12 cellular contexts compared by ENCODE assay signal in the genomic region with DNA sequence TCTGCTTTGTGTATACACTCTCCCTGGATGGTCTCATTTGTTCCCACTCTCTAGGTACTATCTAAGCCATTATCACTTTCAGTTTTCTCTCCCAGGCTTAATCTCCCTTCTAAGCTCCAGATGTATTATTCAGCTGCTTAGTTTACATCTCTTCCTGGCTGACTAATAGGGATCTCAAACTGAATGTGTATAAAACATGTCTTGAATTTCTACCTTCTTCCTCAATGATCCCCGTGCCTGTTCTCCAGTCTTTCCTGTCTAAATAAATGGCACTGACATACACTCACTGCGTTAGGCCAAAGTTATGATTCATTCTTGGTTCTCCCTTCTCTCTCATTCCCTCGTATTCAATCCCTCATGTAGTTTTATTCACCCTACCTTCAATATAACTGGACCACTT.
"Had no signal": no experiment of that assay in that cellular context is flagged by ENCODE, and none has a peak within 500 bp of the region (broad histone marks: within the 10 kb centered on the region; RNA-seq: fewer than 3 reads in every experiment).

No MANE protein-coding gene starts in this region.

- DNase-seq: activated CD4-positive, alpha-beta T cell treated with anti-CD3 and anti-CD28 coated beads, Interleukin-2, amount 50 U/mL, for 1 hour; activated naive CD4-positive, alpha-beta T cell; anterior cingulate cortex; hippocampal formation; left ventricle myocardium superior; naive thymus-derived CD8-positive, alpha-beta T cell; stimulated activated CD4-positive, alpha-beta T cell treated with anti-CD3 and anti-CD28 coated beads, Interleukin-2, amount 100 ng/mL, for 48 hours had no signal

- H3K36me3 ChIP-seq: neutrophil had no signal

- H3K4me1 Mint-ChIP-seq: memory B cell; stimulated activated memory B cell treated with anti-CD40 and anti-IgM and Interleukin-4, amounts not matched to agents 10 μg/mL and 1 μg/mL and 100 μg/mL, for 72 hours had no signal

- H3K9me3 Mint-ChIP-seq: stimulated activated memory B cell treated with anti-CD40 and anti-IgM and Interleukin-4, amounts not matched to agents 10 μg/mL and 1 μg/mL and 100 μg/mL, for 72 hours had no signal

- ATAC-seq: esophagus mucosa; left ventricle myocardium superior; naive thymus-derived CD8-positive, alpha-beta T cell; stimulated activated memory B cell treated with anti-CD40 and anti-IgM and Interleukin-4, amounts not matched to agents 10 μg/mL and 1 μg/mL and 100 μg/mL, for 72 hours had no signal

- H3K36me3 Mint-ChIP-seq: memory B cell; naive thymus-derived CD8-positive, alpha-beta T cell; stimulated activated memory B cell treated with anti-CD40 and anti-IgM and Interleukin-4, amounts not matched to agents 10 μg/mL and 1 μg/mL and 100 μg/mL, for 72 hours had no signal

- H3K4me1 ChIP-seq: parathyroid adenoma had no signal

- H3K27ac ChIP-seq: neutrophil, parathyroid adenoma had no signal

- H3K9me3 ChIP-seq: neutrophil had no signal

- H3K4me3 Mint-ChIP-seq: memory B cell; naive thymus-derived CD8-positive, alpha-beta T cell; stimulated activated memory B cell treated with anti-CD40 and anti-IgM and Interleukin-4, amounts not matched to agents 10 μg/mL and 1 μg/mL and 100 μg/mL, for 72 hours had no signal

- H3K9ac ChIP-seq: parathyroid adenoma had no signal

- H3K27ac Mint-ChIP-seq: memory B cell; naive thymus-derived CD8-positive, alpha-beta T cell; stimulated activated memory B cell treated with anti-CD40 and anti-IgM and Interleukin-4, amounts not matched to agents 10 μg/mL and 1 μg/mL and 100 μg/mL, for 72 hours had no signal

- H3K79me2 ChIP-seq: parathyroid adenoma had no signal

- H2AFZ ChIP-seq: parathyroid adenoma had no signal

- H3K27me3 Mint-ChIP-seq: stimulated activated memory B cell treated with anti-CD40 and anti-IgM and Interleukin-4, amounts not matched to agents 10 μg/mL and 1 μg/mL and 100 μg/mL, for 72 hours had no signal
